1 cellular context compared by ENCODE assay signal in the genomic region with DNA sequence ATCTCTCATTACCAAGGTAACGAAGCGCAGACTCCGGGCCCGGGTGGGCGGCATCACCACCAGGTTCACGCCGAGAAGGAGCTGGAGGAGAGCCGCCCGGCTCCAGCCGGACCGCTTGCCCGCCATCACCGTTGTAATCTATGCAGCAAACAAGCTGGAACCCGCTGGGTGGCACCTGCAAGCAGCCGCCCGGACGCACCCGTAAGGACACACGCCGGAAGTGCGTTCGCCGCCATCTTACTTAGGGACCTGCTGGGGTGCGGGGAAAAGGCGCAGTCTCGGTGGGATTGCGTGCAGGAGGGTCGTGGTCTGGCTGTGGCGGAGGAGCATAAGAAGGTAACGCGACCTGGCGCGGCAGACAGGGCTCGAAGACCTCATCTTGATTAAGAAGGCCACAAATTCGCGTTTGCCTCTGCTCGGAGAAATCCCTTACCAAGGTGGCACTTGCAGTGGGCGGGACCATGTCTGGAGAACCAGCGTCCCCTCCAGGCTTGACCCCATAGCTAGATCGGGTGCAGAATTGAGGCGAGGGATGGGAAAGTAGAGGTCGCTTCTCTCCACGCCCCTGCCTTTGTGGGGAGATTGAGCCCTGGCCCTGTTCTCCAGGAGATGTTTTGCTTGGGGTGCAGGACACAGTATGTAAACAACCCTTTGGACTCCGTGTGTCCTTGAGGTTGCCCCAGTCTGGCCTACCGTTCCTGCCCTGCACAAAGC.
TF ChIP-seq lines count a peak whose summit lies in the region.

A gene with protein sequence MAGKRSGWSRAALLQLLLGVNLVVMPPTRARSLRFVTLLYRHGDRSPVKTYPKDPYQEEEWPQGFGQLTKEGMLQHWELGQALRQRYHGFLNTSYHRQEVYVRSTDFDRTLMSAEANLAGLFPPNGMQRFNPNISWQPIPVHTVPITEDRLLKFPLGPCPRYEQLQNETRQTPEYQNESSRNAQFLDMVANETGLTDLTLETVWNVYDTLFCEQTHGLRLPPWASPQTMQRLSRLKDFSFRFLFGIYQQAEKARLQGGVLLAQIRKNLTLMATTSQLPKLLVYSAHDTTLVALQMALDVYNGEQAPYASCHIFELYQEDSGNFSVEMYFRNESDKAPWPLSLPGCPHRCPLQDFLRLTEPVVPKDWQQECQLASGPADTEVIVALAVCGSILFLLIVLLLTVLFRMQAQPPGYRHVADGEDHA (minus strand): TSS at position 151 of the 714 bp plus-strand sequence. CDS start 25 bp downstream, at position 126.

TF ChIP-seq in HepG2, 621 proteins besides CTCF, POLR2A, EP300 and RAD21 (continued from another document and continues in another):
- TF ChIP-seq, protein P1, sequence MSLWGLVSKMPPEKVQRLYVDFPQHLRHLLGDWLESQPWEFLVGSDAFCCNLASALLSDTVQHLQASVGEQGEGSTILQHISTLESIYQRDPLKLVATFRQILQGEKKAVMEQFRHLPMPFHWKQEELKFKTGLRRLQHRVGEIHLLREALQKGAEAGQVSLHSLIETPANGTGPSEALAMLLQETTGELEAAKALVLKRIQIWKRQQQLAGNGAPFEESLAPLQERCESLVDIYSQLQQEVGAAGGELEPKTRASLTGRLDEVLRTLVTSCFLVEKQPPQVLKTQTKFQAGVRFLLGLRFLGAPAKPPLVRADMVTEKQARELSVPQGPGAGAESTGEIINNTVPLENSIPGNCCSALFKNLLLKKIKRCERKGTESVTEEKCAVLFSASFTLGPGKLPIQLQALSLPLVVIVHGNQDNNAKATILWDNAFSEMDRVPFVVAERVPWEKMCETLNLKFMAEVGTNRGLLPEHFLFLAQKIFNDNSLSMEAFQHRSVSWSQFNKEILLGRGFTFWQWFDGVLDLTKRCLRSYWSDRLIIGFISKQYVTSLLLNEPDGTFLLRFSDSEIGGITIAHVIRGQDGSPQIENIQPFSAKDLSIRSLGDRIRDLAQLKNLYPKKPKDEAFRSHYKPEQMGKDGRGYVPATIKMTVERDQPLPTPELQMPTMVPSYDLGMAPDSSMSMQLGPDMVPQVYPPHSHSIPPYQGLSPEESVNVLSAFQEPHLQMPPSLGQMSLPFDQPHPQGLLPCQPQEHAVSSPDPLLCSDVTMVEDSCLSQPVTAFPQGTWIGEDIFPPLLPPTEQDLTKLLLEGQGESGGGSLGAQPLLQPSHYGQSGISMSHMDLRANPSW (CRISPR knock-in tag; IDR thresholded peaks at IDR 0.05; ENCODE audit: borderline replicate concordance), result peak; percentile 89; the same call in 1 of the 2 replicates
- TF ChIP-seq, protein P2, sequence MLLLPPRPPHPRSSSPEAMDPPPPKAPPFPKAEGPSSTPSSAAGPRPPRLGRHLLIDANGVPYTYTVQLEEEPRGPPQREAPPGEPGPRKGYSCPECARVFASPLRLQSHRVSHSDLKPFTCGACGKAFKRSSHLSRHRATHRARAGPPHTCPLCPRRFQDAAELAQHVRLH (CRISPR knock-in tag; IDR thresholded peaks at IDR 0.05; ENCODE audit: borderline replicate concordance, low read depth), result peak; percentile 91
- no peak; the same call in 1 of the 2 replicates for TF ChIP-seq ZZZ3 (CRISPR knock-in tag; IDR thresholded peaks at IDR 0.05; ENCODE audit: borderline replicate concordance)
- TF ChIP-seq RBFOX2 (IDR thresholded peaks at IDR 0.05; ENCODE audit: low read depth, low read length), result peak; percentile 92
- no peak for TF ChIP-seq NONO (IDR thresholded peaks at IDR 0.05)
- peak; percentile 95 for TF ChIP-seq NONO (CRISPR knock-in tag; conservative IDR thresholded peaks at IDR 0.05)
- peak; percentile 84 for TF ChIP-seq ZC3H13 (CRISPR knock-in tag; IDR thresholded peaks at IDR 0.05)
- TF ChIP-seq, protein P3, sequence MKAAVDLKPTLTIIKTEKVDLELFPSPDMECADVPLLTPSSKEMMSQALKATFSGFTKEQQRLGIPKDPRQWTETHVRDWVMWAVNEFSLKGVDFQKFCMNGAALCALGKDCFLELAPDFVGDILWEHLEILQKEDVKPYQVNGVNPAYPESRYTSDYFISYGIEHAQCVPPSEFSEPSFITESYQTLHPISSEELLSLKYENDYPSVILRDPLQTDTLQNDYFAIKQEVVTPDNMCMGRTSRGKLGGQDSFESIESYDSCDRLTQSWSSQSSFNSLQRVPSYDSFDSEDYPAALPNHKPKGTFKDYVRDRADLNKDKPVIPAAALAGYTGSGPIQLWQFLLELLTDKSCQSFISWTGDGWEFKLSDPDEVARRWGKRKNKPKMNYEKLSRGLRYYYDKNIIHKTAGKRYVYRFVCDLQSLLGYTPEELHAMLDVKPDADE (CRISPR knock-in tag; IDR thresholded peaks at IDR 0.05), result peak; percentile 71; the same call in 1 of the 2 replicates
- no peak for TF ChIP-seq TEAD2 (CRISPR knock-in tag; IDR thresholded peaks at IDR 0.05)
- TF ChIP-seq FOSL1 (CRISPR knock-in tag; IDR thresholded peaks at IDR 0.05; ENCODE audit: borderline replicate concordance), result no peak
- TF ChIP-seq, protein P4, sequence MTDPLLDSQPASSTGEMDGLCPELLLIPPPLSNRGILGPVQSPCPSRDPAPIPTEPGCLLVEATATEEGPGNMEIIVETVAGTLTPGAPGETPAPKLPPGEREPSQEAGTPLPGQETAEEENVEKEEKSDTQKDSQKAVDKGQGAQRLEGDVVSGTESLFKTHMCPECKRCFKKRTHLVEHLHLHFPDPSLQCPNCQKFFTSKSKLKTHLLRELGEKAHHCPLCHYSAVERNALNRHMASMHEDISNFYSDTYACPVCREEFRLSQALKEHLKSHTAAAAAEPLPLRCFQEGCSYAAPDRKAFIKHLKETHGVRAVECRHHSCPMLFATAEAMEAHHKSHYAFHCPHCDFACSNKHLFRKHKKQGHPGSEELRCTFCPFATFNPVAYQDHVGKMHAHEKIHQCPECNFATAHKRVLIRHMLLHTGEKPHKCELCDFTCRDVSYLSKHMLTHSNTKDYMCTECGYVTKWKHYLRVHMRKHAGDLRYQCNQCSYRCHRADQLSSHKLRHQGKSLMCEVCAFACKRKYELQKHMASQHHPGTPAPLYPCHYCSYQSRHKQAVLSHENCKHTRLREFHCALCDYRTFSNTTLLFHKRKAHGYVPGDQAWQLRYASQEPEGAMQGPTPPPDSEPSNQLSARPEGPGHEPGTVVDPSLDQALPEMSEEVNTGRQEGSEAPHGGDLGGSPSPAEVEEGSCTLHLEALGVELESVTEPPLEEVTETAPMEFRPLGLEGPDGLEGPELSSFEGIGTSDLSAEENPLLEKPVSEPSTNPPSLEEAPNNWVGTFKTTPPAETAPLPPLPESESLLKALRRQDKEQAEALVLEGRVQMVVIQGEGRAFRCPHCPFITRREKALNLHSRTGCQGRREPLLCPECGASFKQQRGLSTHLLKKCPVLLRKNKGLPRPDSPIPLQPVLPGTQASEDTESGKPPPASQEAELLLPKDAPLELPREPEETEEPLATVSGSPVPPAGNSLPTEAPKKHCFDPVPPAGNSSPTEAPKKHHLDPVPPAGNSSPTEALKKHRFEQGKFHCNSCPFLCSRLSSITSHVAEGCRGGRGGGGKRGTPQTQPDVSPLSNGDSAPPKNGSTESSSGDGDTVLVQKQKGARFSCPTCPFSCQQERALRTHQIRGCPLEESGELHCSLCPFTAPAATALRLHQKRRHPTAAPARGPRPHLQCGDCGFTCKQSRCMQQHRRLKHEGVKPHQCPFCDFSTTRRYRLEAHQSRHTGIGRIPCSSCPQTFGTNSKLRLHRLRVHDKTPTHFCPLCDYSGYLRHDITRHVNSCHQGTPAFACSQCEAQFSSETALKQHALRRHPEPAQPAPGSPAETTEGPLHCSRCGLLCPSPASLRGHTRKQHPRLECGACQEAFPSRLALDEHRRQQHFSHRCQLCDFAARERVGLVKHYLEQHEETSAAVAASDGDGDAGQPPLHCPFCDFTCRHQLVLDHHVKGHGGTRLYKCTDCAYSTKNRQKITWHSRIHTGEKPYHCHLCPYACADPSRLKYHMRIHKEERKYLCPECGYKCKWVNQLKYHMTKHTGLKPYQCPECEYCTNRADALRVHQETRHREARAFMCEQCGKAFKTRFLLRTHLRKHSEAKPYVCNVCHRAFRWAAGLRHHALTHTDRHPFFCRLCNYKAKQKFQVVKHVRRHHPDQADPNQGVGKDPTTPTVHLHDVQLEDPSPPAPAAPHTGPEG (CRISPR knock-in tag; IDR thresholded peaks at IDR 0.05), result peak; percentile 76
- TF ChIP-seq HNRNPH1 (optimal IDR thresholded peaks at IDR 0.05; ENCODE audit: low read depth, low read length), result no peak
- TF ChIP-seq, protein P5, sequence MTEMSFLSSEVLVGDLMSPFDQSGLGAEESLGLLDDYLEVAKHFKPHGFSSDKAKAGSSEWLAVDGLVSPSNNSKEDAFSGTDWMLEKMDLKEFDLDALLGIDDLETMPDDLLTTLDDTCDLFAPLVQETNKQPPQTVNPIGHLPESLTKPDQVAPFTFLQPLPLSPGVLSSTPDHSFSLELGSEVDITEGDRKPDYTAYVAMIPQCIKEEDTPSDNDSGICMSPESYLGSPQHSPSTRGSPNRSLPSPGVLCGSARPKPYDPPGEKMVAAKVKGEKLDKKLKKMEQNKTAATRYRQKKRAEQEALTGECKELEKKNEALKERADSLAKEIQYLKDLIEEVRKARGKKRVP (CRISPR knock-in tag; IDR thresholded peaks at IDR 0.05), result peak in 1 of 2 experiments; percentile 53; a peak in 1 of 4 replicates
- TF ChIP-seq, protein P6, sequence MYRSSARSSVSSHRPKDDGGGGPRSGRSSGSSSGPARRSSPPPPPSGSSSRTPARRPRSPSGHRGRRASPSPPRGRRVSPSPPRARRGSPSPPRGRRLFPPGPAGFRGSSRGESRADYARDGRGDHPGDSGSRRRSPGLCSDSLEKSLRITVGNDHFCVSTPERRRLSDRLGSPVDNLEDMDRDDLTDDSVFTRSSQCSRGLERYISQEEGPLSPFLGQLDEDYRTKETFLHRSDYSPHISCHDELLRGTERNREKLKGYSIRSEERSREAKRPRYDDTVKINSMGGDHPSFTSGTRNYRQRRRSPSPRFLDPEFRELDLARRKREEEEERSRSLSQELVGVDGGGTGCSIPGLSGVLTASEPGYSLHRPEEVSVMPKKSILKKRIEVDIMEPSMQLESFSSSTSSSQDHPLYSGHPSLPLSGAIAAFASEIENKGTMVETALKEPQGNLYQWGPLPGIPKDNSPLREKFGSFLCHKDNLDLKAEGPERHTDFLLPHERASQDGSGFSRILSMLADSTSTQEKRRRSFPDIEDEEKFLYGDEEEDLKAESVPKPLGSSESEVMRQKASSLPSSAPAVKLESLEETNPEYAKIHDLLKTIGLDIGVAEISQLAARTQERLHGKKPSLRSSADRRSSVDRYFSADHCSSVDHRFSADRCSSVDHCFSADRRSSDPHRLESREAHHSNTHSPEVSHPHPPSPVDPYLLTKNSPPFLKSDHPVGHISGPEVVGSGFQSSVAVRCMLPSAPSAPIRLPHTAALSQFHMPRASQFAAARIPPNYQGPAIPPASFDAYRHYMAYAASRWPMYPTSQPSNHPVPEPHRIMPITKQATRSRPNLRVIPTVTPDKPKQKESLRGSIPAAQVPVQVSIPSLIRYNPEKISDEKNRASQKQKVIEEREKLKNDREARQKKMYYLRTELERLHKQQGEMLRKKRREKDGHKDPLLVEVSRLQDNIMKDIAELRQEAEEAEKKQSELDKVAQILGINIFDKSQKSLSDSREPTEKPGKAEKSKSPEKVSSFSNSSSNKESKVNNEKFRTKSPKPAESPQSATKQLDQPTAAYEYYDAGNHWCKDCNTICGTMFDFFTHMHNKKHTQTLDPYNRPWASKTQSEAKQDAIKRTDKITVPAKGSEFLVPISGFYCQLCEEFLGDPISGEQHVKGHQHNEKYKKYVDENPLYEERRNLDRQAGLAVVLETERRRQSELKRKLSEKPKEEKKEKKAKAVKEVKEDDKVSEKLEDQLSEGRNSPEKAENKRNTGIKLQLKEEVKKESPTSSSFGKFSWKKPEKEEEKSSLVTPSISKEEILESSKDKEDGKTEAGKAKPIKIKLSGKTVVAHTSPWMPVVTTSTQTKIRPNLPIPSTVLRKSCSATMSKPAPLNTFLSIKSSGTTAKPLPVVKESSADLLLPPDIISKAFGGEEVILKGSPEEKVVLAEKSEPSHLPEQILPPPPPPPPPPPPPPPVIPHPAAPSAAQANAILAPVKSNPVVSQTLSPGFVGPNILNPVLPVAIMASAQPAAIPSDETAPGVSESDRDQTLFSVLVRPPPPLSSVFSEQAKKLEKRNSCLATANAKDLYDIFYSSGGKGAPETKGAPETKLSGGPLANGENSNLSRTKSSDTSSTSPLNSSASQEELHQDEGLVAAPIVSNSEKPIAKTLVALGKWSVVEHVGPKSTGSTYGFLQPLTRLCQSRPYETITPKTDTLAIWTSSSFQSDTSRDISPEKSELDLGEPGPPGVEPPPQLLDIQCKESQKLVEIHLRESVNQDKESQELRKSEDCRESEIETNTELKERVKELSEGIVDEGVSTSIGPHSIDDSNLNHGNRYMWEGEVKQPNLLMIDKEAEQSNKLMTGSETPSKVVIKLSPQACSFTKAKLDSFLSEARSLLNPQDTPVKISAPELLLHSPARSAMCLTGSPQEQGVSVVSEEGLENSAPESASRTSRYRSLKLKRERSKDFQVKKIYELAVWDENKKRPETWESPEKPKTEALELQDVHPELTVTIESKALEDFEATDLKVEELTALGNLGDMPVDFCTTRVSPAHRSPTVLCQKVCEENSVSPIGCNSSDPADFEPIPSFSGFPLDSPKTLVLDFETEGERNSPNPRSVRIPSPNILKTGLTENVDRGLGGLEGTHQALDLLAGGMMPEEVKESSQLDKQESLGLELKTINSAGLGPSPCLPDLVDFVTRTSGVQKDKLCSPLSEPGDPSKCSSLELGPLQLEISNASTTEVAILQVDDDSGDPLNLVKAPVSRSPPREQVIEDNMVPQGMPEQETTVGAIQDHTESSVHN (CRISPR knock-in tag; IDR thresholded peaks at IDR 0.05), result no peak; the same call in 1 of the 2 replicates
- TF ChIP-seq ZNF713 (CRISPR knock-in tag; IDR thresholded peaks at IDR 0.05), result no peak; the same call in none of the 2 replicates
- TF ChIP-seq, protein P7, sequence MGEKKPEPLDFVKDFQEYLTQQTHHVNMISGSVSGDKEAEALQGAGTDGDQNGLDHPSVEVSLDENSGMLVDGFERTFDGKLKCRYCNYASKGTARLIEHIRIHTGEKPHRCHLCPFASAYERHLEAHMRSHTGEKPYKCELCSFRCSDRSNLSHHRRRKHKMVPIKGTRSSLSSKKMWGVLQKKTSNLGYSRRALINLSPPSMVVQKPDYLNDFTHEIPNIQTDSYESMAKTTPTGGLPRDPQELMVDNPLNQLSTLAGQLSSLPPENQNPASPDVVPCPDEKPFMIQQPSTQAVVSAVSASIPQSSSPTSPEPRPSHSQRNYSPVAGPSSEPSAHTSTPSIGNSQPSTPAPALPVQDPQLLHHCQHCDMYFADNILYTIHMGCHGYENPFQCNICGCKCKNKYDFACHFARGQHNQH (CRISPR knock-in tag; IDR thresholded peaks at IDR 0.05), result peak; percentile 93
- TF ChIP-seq FOXC1 (CRISPR knock-in tag; IDR thresholded peaks at IDR 0.05; ENCODE audit: borderline replicate concordance), result peak; percentile 78
- TF ChIP-seq ZFP62 (CRISPR knock-in tag; IDR thresholded peaks at IDR 0.05), result no peak; the same call in 1 of the 2 replicates
- peak; percentile 91 for TF ChIP-seq ZBTB7B (CRISPR knock-in tag; IDR thresholded peaks at IDR 0.05)
- TF ChIP-seq KAT2B (IDR thresholded peaks at IDR 0.05; ENCODE audit: borderline replicate concordance, low read depth, low read length), result no peak
- TF ChIP-seq, protein P8, sequence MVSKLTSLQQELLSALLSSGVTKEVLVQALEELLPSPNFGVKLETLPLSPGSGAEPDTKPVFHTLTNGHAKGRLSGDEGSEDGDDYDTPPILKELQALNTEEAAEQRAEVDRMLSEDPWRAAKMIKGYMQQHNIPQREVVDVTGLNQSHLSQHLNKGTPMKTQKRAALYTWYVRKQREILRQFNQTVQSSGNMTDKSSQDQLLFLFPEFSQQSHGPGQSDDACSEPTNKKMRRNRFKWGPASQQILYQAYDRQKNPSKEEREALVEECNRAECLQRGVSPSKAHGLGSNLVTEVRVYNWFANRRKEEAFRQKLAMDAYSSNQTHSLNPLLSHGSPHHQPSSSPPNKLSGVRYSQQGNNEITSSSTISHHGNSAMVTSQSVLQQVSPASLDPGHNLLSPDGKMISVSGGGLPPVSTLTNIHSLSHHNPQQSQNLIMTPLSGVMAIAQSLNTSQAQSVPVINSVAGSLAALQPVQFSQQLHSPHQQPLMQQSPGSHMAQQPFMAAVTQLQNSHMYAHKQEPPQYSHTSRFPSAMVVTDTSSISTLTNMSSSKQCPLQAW (CRISPR knock-in tag; IDR thresholded peaks at IDR 0.05), result peak; percentile 49; the same call in 1 of the 2 replicates
- peak; percentile 66; the same call in 1 of the 2 replicates for TF ChIP-seq ZNF329 (CRISPR knock-in tag; IDR thresholded peaks at IDR 0.05; ENCODE audit: low read depth)
